In genomic region chr3:164060923-164061322, GRCh38 we compare ENCODE assay signal across 11 cellular contexts.
"Had no signal": no experiment of that assay in that cellular context is flagged by ENCODE, and none has a peak within 500 bp of the region (broad histone marks: within the 10 kb centered on the region; RNA-seq: fewer than 3 reads in every experiment).

No MANE protein-coding gene starts in this region.

- H3K36me3 ChIP-seq: HAP-1 had no signal

- DNase-seq: GM23248, GOT3, H7, H9, HCEC 1CT, HFFc6 had no signal

- H3K4me2 ChIP-seq: GM23338 had no signal

- H3K9ac ChIP-seq: GM23248 had no signal

- H3K9me3 ChIP-seq: HAP-1 had no signal

- H2AFZ ChIP-seq: GM23248, GM23338 had no signal

- H3K4me3 ChIP-seq: GM23248, GM23338, HAP-1 had no signal

- ATAC-seq: GM23338, HCT116 had no signal

- FAIRE-seq: H1, H54 had no signal

- H3K27ac ChIP-seq: GM23248 had no signal

- H3K4me1 ChIP-seq: HAP-1 had no signal
